Comparison of ENCODE assay signal across 1 cellular context in genomic region chr10:47299611-47299988, GRCh38.
TF ChIP-seq lines count a peak whose summit lies in the region.

No MANE protein-coding gene starts in this region.

TF ChIP-seq in IMR-90, 13 proteins besides CTCF, POLR2A, EP300 and RAD21 (continued from another document):
- TF ChIP-seq ELK1 (IDR thresholded peaks at IDR 0.05; ENCODE audit: borderline replicate concordance, low read depth, low read length), result no peak
- TF ChIP-seq MAZ (IDR thresholded peaks at IDR 0.05; ENCODE audit: borderline replicate concordance, low read depth, low read length), result no peak
- TF ChIP-seq NFE2L2 (IDR thresholded peaks at IDR 0.05; ENCODE audit: low read depth, low read length), result no peak
- TF ChIP-seq USF2 (IDR thresholded peaks at IDR 0.05; ENCODE audit: low read depth, low read length), result no peak
- TF ChIP-seq CHD1 (IDR thresholded peaks at IDR 0.05; ENCODE audit: low read depth, low read length), result no peak
- TF ChIP-seq MAFK (IDR thresholded peaks at IDR 0.05; ENCODE audit: low read depth, low read length), result no peak
TF ChIP-seq in IMR-90: peak in this region for 0.
